In genomic region chr12:79834712-79835376, GRCh38 we compare ENCODE assay signal across 23 cellular contexts.
DNase-seq lines count a peak whose midpoint lies in the region; ATAC-seq and TF ChIP-seq lines count a peak whose summit lies in the region.
"Had no signal": no experiment of that assay in that cellular context is flagged by ENCODE, and none has a peak within 500 bp of the region (broad histone marks: within the 10 kb centered on the region; RNA-seq: fewer than 3 reads in every experiment).

No MANE protein-coding gene starts in this region.

- no peaks in the 10 kb centered on the region for H3K9me3 Mint-ChIP-seq in central memory CD8-positive, alpha-beta T cell

- no peak for ATAC-seq in central memory CD8-positive, alpha-beta T cell (replicated peaks; ENCODE audit: extremely low read depth, poor library complexity, severe bottlenecking)
- ATAC-seq in HG03097 (IDR thresholded peaks at IDR 0.05; ENCODE audit: low FRiP score, unreplicated experiment): no peak
- ATAC-seq: activated CD8-positive, alpha-beta T cell treated with anti-CD3 and anti-CD28 coated beads for 36 hours had no signal

- H3K27ac Mint-ChIP-seq in central memory CD8-positive, alpha-beta T cell (ENCODE audit: low read depth): peak overlapping the region; percentile 3
- H3K27ac Mint-ChIP-seq: activated B cell treated with CpG ODN at 0.5 μM for 24 hours; activated CD8-positive, alpha-beta T cell treated with anti-CD3 and anti-CD28 coated beads for 36 hours; activated naive CD4-positive, alpha-beta T cell treated with anti-CD3 and anti-CD28 coated beads, Interleukin-2, amount 10 ng/mL, durations not matched to agents 7 days and 5 days; neural progenitor cell had no signal

- no peaks in the 10 kb centered on the region for H3K27me3 ChIP-seq in osteoblast (ENCODE audit: insufficient read depth, low read length)
- H3K27me3 ChIP-seq: neural progenitor cell, spleen, stomach, upper lobe of left lung had no signal

- peak; percentile 6 to 16 for DNase-seq in NCI-H187 (lab: John Stamatoyannopoulos, UW)
- no peak for DNase-seq in NCI-H187 treated with DMSO at 0.1 percent for 48 hours (lab: John Stamatoyannopoulos, UW)
- no peak for DNase-seq in central memory CD8-positive, alpha-beta T cell (ENCODE audit: low spot score in 2 of 2)
- peak; percentile 10 for DNase-seq in osteoblast (ENCODE audit: insufficient read length, low spot score, missing footprints)
- DNase-seq in activated CD8-positive, alpha-beta memory T cell treated with anti-CD3 and anti-CD28 coated beads for 24 hours: no peak
- no peak for DNase-seq in ACHN
- DNase-seq: activated B cell treated with CpG ODN at 0.5 μM for 24 hours; activated CD8-positive, alpha-beta T cell treated with anti-CD3 and anti-CD28 coated beads for 36 hours; activated naive CD4-positive, alpha-beta T cell treated with anti-CD3 and anti-CD28 coated beads, Interleukin-2, amount 10 ng/mL, durations not matched to agents 7 days and 5 days; activated T-cell treated with anti-CD3 and anti-CD28 coated beads, Interleukin-2, amount 50 U/mL, for 1 hour; Caco-2; endodermal cell; glutamatergic neuron; left cardiac atrium; NCI-H1417 treated with DMSO at 0.1 percent for 48 hours; NCI-H446 treated with DMSO at 0.1 percent for 48 hours; spleen; stomach; T-helper 9 cell; upper lobe of left lung had no signal

- peaks cover 55% of the 10 kb centered on the region for H3K4me1 Mint-ChIP-seq in central memory CD8-positive, alpha-beta T cell
- H3K4me1 Mint-ChIP-seq: neural progenitor cell had no signal

- TF ChIP-seq CTCF in osteoblast (IDR thresholded peaks at IDR 0.05; ENCODE audit: extremely low read depth, low read depth, low read length): no peak

- peaks cover 9% of the 10 kb centered on the region for H4K20me1 ChIP-seq in osteoblast (ENCODE audit: insufficient read depth, low read length)

- no peak overlapping the region for H2AFZ ChIP-seq in osteoblast (ENCODE audit: low read length)
- H2AFZ ChIP-seq: neural progenitor cell had no signal

- H3K9me3 ChIP-seq in osteoblast (ENCODE audit: low read depth, low read length): peaks cover 5% of the 10 kb centered on the region

- H3K36me3 Mint-ChIP-seq in central memory CD8-positive, alpha-beta T cell (ENCODE audit: insufficient read depth): peaks cover 10% of the 10 kb centered on the region

- H3K4me1 ChIP-seq in osteoblast (ENCODE audit: insufficient read depth, low read length): no peaks in the 10 kb centered on the region
- H3K4me1 ChIP-seq: Caco-2, neural progenitor cell had no signal

- no peak for TF ChIP-seq RAD21 in Ishikawa (IDR thresholded peaks at IDR 0.05; ENCODE audit: low read depth)

- H3K4me3 ChIP-seq in osteoblast (ENCODE audit: insufficient read depth, low read length): no peak overlapping the region
- H3K4me3 ChIP-seq: neural progenitor cell, spleen, stomach, upper lobe of left lung had no signal

- peaks cover 35% of the 10 kb centered on the region for H3K36me3 ChIP-seq in osteoblast (ENCODE audit: insufficient read depth, low read length)

- peaks cover 87% of the 10 kb centered on the region for H3K79me2 ChIP-seq in osteoblast (ENCODE audit: insufficient read depth, low read length)

- TF ChIP-seq EP300 in Ishikawa (IDR thresholded peaks at IDR 0.05; ENCODE audit: borderline replicate concordance): no peak

- H3K27me3 Mint-ChIP-seq in central memory CD8-positive, alpha-beta T cell: no peaks in the 10 kb centered on the region
- H3K27me3 Mint-ChIP-seq: activated B cell treated with CpG ODN at 0.5 μM for 24 hours; activated CD8-positive, alpha-beta T cell treated with anti-CD3 and anti-CD28 coated beads for 36 hours; activated naive CD4-positive, alpha-beta T cell treated with anti-CD3 and anti-CD28 coated beads, Interleukin-2, amount 10 ng/mL, durations not matched to agents 7 days and 5 days had no signal

- no peak overlapping the region for H3K27ac ChIP-seq in osteoblast (ENCODE audit: low read depth, low read length)
- H3K27ac ChIP-seq: neural progenitor cell, spleen, stomach, upper lobe of left lung had no signal

- in situ Hi-C loops in ACHN (cut with HindIII; ENCODE audit: low pct_ligation_motif_present, low pct_unique_long_range_greater_than_20kb, low sequenced_read_pairs): no loop called here

- no peak overlapping the region for H3K4me2 ChIP-seq in osteoblast (ENCODE audit: insufficient read depth, low read length)
- H3K4me2 ChIP-seq: neural progenitor cell had no signal

- no peak overlapping the region for H3K4me3 Mint-ChIP-seq in central memory CD8-positive, alpha-beta T cell
- H3K4me3 Mint-ChIP-seq: activated B cell treated with CpG ODN at 0.5 μM for 24 hours; activated CD8-positive, alpha-beta T cell treated with anti-CD3 and anti-CD28 coated beads for 36 hours; activated naive CD4-positive, alpha-beta T cell treated with anti-CD3 and anti-CD28 coated beads, Interleukin-2, amount 10 ng/mL, durations not matched to agents 7 days and 5 days; endodermal cell; neural progenitor cell had no signal

TF ChIP-seq in Ishikawa, 13 proteins besides CTCF, POLR2A, EP300 and RAD21:
- TF ChIP-seq TAF1 (IDR thresholded peaks at IDR 0.05; ENCODE audit: low read depth): no peak
- TF ChIP-seq CREB1 (IDR thresholded peaks at IDR 0.05; ENCODE audit: low read depth): no peak
- TF ChIP-seq CEBPB (IDR thresholded peaks at IDR 0.05): no peak
- peak; percentile 59 for TF ChIP-seq NFIC (IDR thresholded peaks at IDR 0.05)

Comparison
In these comparisons a context has a peak if more than half of its experiments do, and no peak if none do; other contexts are left out.
1. DNase-seq: peak in NCI-H187 (2 of 2) and osteoblast (single experiment); none in NCI-H187 treated with DMSO at 0.1 percent for 48 hours (single experiment), central memory CD8-positive, alpha-beta T cell (0 of 2), activated CD8-positive, alpha-beta memory T cell treated with anti-CD3 and anti-CD28 coated beads for 24 hours (single experiment) and ACHN (single experiment).